In genomic region chr3:196739671-196740475, GRCh38 we compare ENCODE assay signal across 8 cellular contexts. TPM values are rescaled to one million over a fixed set of nuclear protein-coding genes. Genes with fewer than 3 reads are reported as not detected.
DNase-seq lines count a peak whose midpoint lies in the region; ATAC-seq and TF ChIP-seq lines count a peak whose summit lies in the region.

TSS of gene PAK2 (plus strand) at chr3:196739857. CDS start at chr3:196782647, 42,790 bp downstream.

- H3K27ac ChIP-seq in GM23338 (ENCODE audit: low read depth) (peak within 1 kb of the TSS; percentile 94), esophagus squamous epithelium (peak within 1 kb of the TSS; percentile 96 to 99 (median 98)), muscle layer of duodenum (ENCODE audit: low read length) (peak within 1 kb of the TSS; percentile 99)

- H3K4me1 Mint-ChIP-seq in GM23338, result peaks cover 21% of the 10 kb centered on the region
- H3K4me1 Mint-ChIP-seq in activated T-helper 1 cell treated with anti-CD3 and anti-CD28 coated beads, Interleukin-12 subunit alpha, Interleukin-12 subunit beta, Interleukin-2, Interleukin-4 antibody, amounts not matched to agents 30 ng/mL and 10 ng/mL and 1 ng/mL, durations not matched to agents 14 hours and 24 hours and 36 hours (ENCODE audit: low read depth), result peaks cover 27% of the 10 kb centered on the region

- no peaks in the 10 kb centered on the region for H3K9me3 ChIP-seq in esophagus squamous epithelium
- no peaks in the 10 kb centered on the region for H3K9me3 ChIP-seq in muscle layer of duodenum (ENCODE audit: control insufficient read depth in 1 of 2, low read length in 2 of 2)

- H3K27me3 ChIP-seq in GM23338 (ENCODE audit: insufficient read depth) (no peaks in the 10 kb centered on the region), esophagus squamous epithelium (no peaks in the 10 kb centered on the region), muscle layer of duodenum (ENCODE audit: low read depth, low read length) (no peaks in the 10 kb centered on the region)

- H3K36me3 ChIP-seq in GM23338 (ENCODE audit: insufficient read depth) (no peaks in the 10 kb centered on the region), esophagus squamous epithelium (peaks cover 0 to under 1% (median 0%) of the 10 kb centered on the region in 3 donors), muscle layer of duodenum (ENCODE audit: control insufficient read depth in 1 of 2, insufficient read depth in 2 of 2, low read length in 2 of 2) (peaks cover 0 to 10% of the 10 kb centered on the region in 2 donors)

- H3K79me2 ChIP-seq in GM23338 (replicated peaks; ENCODE audit: insufficient read depth), result peaks cover 49% of the 10 kb centered on the region

- peak within 1 kb of the TSS; percentile 93 for H3K4me2 ChIP-seq in GM23338

- H3K4me3 ChIP-seq in GM23338 (peak within 1 kb of the TSS; percentile 94), esophagus squamous epithelium (peak within 1 kb of the TSS; percentile 86 to 96 (median 94)), muscle layer of duodenum (ENCODE audit: low read depth in 1 of 2, low read length in 2 of 2) (peak within 1 kb of the TSS; percentile 90 to 91)

- WGBS in esophagus squamous epithelium, 2 donors, result 0 to 3% methylated on average over 8 to 12 of the region's 85 CpGs

- DNase-seq in DMS79 treated with DMSO at 0.1 percent for 48 hours (lab: John Stamatoyannopoulos, UW), result peak; percentile 91
- peak; percentile 93 for DNase-seq in GM23338 (ENCODE audit: low spot score)
- DNase-seq in LoVo (ENCODE audit: low spot score), result peak; percentile 91
- peak; percentile 95 for DNase-seq in RPMI8226
- DNase-seq in activated T-helper 1 cell treated with anti-CD3 and anti-CD28 coated beads, Interleukin-12 subunit alpha, Interleukin-12 subunit beta, Interleukin-2, Interleukin-4 antibody, amounts not matched to agents 30 ng/mL and 10 ng/mL and 1 ng/mL, durations not matched to agents 14 hours and 24 hours and 36 hours (ENCODE audit: low spot score), result peak; percentile 88
- DNase-seq in esophagus squamous epithelium (lab: John Stamatoyannopoulos, UW), result peak; percentile 56
- DNase-seq in stimulated activated CD8-positive, alpha-beta memory T cell treated with anti-CD3 and anti-CD28 coated beads, Interleukin-7, amount 100 ng/mL, for 24 hours (ENCODE audit: low read depth), result peak; percentile 78

- peaks cover 22% of the 10 kb centered on the region for H4K20me1 ChIP-seq in GM23338 (replicated peaks; ENCODE audit: insufficient read depth)

- intact Hi-C loops in activated T-helper 1 cell treated with anti-CD3 and anti-CD28 coated beads, Interleukin-12 subunit alpha, Interleukin-12 subunit beta, Interleukin-2, Interleukin-4 antibody, amounts not matched to agents 30 ng/mL and 10 ng/mL and 1 ng/mL, durations not matched to agents 14 hours and 24 hours and 36 hours (cut with micrococcal nuclease), result loop anchor here (1.0 to 5.0 kb wide), 12 partner anchors 13 to 559 kb away; partner anchors contain the start of genes CEP19, DLG1, DYNLT2B and FBXO45
- intact Hi-C loops in esophagus squamous epithelium (cut with DNase I), result no loop called here

- 0 out of 2 replicates have a peak, but pooled peaks cover 3% of the 10 kb centered on the region for H3F3A ChIP-seq in GM23338 (replicated peaks; ENCODE audit: low read depth)

- peak; percentile 90 for ATAC-seq in GM23338

- peak within 1 kb of the TSS; percentile 98 for H3K4me3 Mint-ChIP-seq in GM23338
- peak within 1 kb of the TSS; percentile 100 for H3K4me3 Mint-ChIP-seq in activated T-helper 1 cell treated with anti-CD3 and anti-CD28 coated beads, Interleukin-12 subunit alpha, Interleukin-12 subunit beta, Interleukin-2, Interleukin-4 antibody, amounts not matched to agents 30 ng/mL and 10 ng/mL and 1 ng/mL, durations not matched to agents 14 hours and 24 hours and 36 hours

- H3K27ac Mint-ChIP-seq in GM23338, result peak within 1 kb of the TSS; percentile 98
- peak within 1 kb of the TSS; percentile 100 for H3K27ac Mint-ChIP-seq in activated T-helper 1 cell treated with anti-CD3 and anti-CD28 coated beads, Interleukin-12 subunit alpha, Interleukin-12 subunit beta, Interleukin-2, Interleukin-4 antibody, amounts not matched to agents 30 ng/mL and 10 ng/mL and 1 ng/mL, durations not matched to agents 14 hours and 24 hours and 36 hours

- peaks cover 3% of the 10 kb centered on the region for H3K27me3 Mint-ChIP-seq in GM23338 (ENCODE audit: insufficient read depth, low read depth, poor library complexity)
- H3K27me3 Mint-ChIP-seq in activated T-helper 1 cell treated with anti-CD3 and anti-CD28 coated beads, Interleukin-12 subunit alpha, Interleukin-12 subunit beta, Interleukin-2, Interleukin-4 antibody, amounts not matched to agents 30 ng/mL and 10 ng/mL and 1 ng/mL, durations not matched to agents 14 hours and 24 hours and 36 hours (ENCODE audit: insufficient read depth), result no peaks in the 10 kb centered on the region

- H3K9me3 Mint-ChIP-seq in GM23338, result peaks cover 4% of the 10 kb centered on the region; the same call in 1 of the 3 replicates
- H3K9me3 Mint-ChIP-seq in activated T-helper 1 cell treated with anti-CD3 and anti-CD28 coated beads, Interleukin-12 subunit alpha, Interleukin-12 subunit beta, Interleukin-2, Interleukin-4 antibody, amounts not matched to agents 30 ng/mL and 10 ng/mL and 1 ng/mL, durations not matched to agents 14 hours and 24 hours and 36 hours, result peaks cover 4% of the 10 kb centered on the region

- peaks cover 8% of the 10 kb centered on the region for H3K36me3 Mint-ChIP-seq in GM23338 (ENCODE audit: low read depth)
- peaks cover 25% of the 10 kb centered on the region for H3K36me3 Mint-ChIP-seq in activated T-helper 1 cell treated with anti-CD3 and anti-CD28 coated beads, Interleukin-12 subunit alpha, Interleukin-12 subunit beta, Interleukin-2, Interleukin-4 antibody, amounts not matched to agents 30 ng/mL and 10 ng/mL and 1 ng/mL, durations not matched to agents 14 hours and 24 hours and 36 hours (ENCODE audit: low read depth)

- H3K4me1 ChIP-seq in GM23338 (ENCODE audit: insufficient read depth), result peaks cover 34% of the 10 kb centered on the region
- peaks cover 9 to 45% (median 11%) of the 10 kb centered on the region in 3 donors for H3K4me1 ChIP-seq in esophagus squamous epithelium
- H3K4me1 ChIP-seq in muscle layer of duodenum (ENCODE audit: control insufficient read depth in 1 of 2, insufficient read depth in 2 of 2, low read length in 2 of 2), result peaks cover 0 to 16% of the 10 kb centered on the region in 2 donors

- H2AFZ ChIP-seq in GM23338, result peak within 1 kb of the TSS; percentile 91

- no peaks in the 10 kb centered on the region for H3K9me2 ChIP-seq in GM23338 (ENCODE audit: insufficient read depth)

- TF ChIP-seq POLR2A in esophagus squamous epithelium (IDR thresholded peaks at IDR 0.05), result peak in 1 of 4 donors; percentile 67

- TF ChIP-seq CTCF in GM23338 (conservative IDR thresholded peaks at IDR 0.05; ENCODE audit: low read depth in 2 of 2) (no peak), esophagus squamous epithelium (IDR thresholded peaks at IDR 0.05) (peak in 2 of 6 experiments; percentile 4 to 19)

TF ChIP-seq in GM23338, 12 proteins besides CTCF, POLR2A, EP300 and RAD21:
- TF ChIP-seq POLR2AphosphoS5 (IDR thresholded peaks at IDR 0.05; ENCODE audit: low read depth) (peak; percentile 90), REST (IDR thresholded peaks at IDR 0.05; ENCODE audit: unreplicated experiment) (no peak), ETS1 (IDR thresholded peaks at IDR 0.05) (peak; percentile 59), NANOG (IDR thresholded peaks at IDR 0.05; ENCODE audit: borderline replicate concordance) (no peak), CREB1 (CRISPR knock-in tag; IDR thresholded peaks at IDR 0.05; ENCODE audit: low read depth) (peak; percentile 48; the same call in 1 of the 2 replicates), JUNB (IDR thresholded peaks at IDR 0.05; ENCODE audit: unreplicated experiment) (no peak)

RNA-seq across cellular contexts. Expression of gene PAK2, which starts in this region (rescaled TPM):
- 49.4 and 56.0 TPM in 2 replicates for total RNA-seq in GM23338 (2014; rRNA removed; shearing (Covaris generic))
- 24.3 and 25.5 TPM in 2 replicates for polyA plus RNA-seq in GM23338 (2016; fragmentation: Nextera tagmentation; extraction: Ambion mirVana)
- 82.5 and 86.5 TPM in 2 replicates for total RNA-seq in activated T-helper 1 cell treated with anti-CD3 and anti-CD28 coated beads, Interleukin-12 subunit alpha, Interleukin-12 subunit beta, Interleukin-2, Interleukin-4 antibody, amounts not matched to agents 30 ng/mL and 10 ng/mL and 1 ng/mL, durations not matched to agents 14 hours and 24 hours and 36 hours
- total RNA-seq in esophagus squamous epithelium, result 10 to 100 TPM; 24.6 to 42.9 (median 38.8) TPM

Comparison
In these comparisons a context has a peak if more than half of its experiments do, and no peak if none do; other contexts are left out.
1. Peak in every context shown above with its lines: DNase-seq, ATAC-seq, H3K4me3 ChIP-seq and H3K27ac ChIP-seq.